8 cellular contexts compared by ENCODE assay signal in the genomic region with DNA sequence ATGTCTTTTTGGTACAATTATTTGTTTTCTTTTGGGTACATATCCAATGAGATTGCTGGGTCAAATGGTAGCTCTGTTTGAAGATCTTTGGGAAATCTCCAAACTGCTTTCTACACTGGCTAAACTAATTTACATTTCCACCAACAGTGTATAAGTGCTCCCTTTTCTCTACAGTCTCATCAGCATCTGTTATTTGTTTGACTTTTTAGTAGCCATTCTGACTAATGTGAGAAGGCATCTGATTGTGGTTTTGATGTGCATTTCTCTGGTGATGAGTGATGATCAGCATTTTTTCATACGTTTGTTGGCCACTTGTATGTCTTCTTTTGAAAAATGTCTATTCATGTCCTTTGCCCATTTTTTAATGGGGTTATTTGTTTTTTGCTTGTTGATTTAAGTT.
DNase-seq lines count a peak whose midpoint lies in the region; TF ChIP-seq lines count a peak whose summit lies in the region.
"Not testable (repeated sequence)": the region's sequence is repeated elsewhere in the genome, so short reads cannot be mapped to it uniquely, and the experiment has no call there.

No MANE protein-coding gene starts in this region.

- not testable (repeated sequence) for H3K36me3 ChIP-seq in smooth muscle cell (ENCODE audit: low read depth)

- not testable (repeated sequence) for H4K20me1 ChIP-seq in smooth muscle cell (ENCODE audit: low read depth)

- not testable (repeated sequence) for H3K27me3 ChIP-seq in smooth muscle cell (ENCODE audit: low read depth)

- not testable (repeated sequence) for H3K79me2 ChIP-seq in smooth muscle cell (ENCODE audit: low read depth)

- H2AFZ ChIP-seq in smooth muscle cell (ENCODE audit: low read depth): not testable (repeated sequence)

- not testable (repeated sequence) for H3K9me3 ChIP-seq in smooth muscle cell (replicated peaks; ENCODE audit: low read depth)

- H3K4me2 ChIP-seq in smooth muscle cell: peak overlapping the region; percentile 64

- in situ Hi-C loops in ACHN (cut with HindIII; ENCODE audit: low pct_ligation_motif_present, low pct_unique_long_range_greater_than_20kb, low sequenced_read_pairs); SK-MEL-5 (cut with HindIII; ENCODE audit: low pct_unique_long_range_greater_than_20kb, low sequenced_read_pairs); astrocyte of the cerebellum (cut with HindIII; ENCODE audit: low sequenced_read_pairs): not testable (repeated sequence)

- H3K27ac ChIP-seq in smooth muscle cell (ENCODE audit: low read depth): peak overlapping the region; percentile 75

- H3K4me1 ChIP-seq in smooth muscle cell (ENCODE audit: low read depth): not testable (repeated sequence)

- not testable (repeated sequence) for H3F3A ChIP-seq in smooth muscle cell (ENCODE audit: low read depth)

- 0% methylated on average over 1 of the region's 1 CpG for WGBS in smooth muscle cell (ENCODE audit: low lambda C conversion rate)

- H3K9ac ChIP-seq in smooth muscle cell (ENCODE audit: low read depth): not testable (repeated sequence)

- TF ChIP-seq CTCF in astrocyte of the cerebellum (IDR thresholded peaks at IDR 0.05; ENCODE audit: low read depth, low read length, missing control alignments); epithelial cell of proximal tubule (conservative IDR thresholded peaks at IDR 0.05; ENCODE audit: low read depth, low read length); smooth muscle cell (IDR thresholded peaks at IDR 0.05; ENCODE audit: borderline replicate concordance, insufficient read depth, poor library complexity, severe bottlenecking): not testable (repeated sequence)

- not testable (repeated sequence) for H3K4me3 ChIP-seq in astrocyte of the cerebellum (ENCODE audit: low read depth, low read length); epithelial cell of proximal tubule (ENCODE audit: low read depth, low read length); smooth muscle cell

- DNase-seq in ACHN (peak; percentile 84), GM04503 (ENCODE audit: low read depth) (peak; percentile 95), LoVo (ENCODE audit: low spot score) (peak; percentile 14), SK-MEL-5 (ENCODE audit: low read depth, low spot score) (peak; percentile 70), astrocyte of the cerebellum (ENCODE audit: low read depth) (peak; percentile 89), epithelial cell of proximal tubule (ENCODE audit: low read depth) (peak; percentile 23), iris pigment epithelial cell (ENCODE audit: low read depth) (peak; percentile 96)
- not testable (repeated sequence) for DNase-seq in smooth muscle cell (lab: John Stamatoyannopoulos, UW; ENCODE audit: unreplicated experiment)
